Comparison of ENCODE assay signal across 8 cellular contexts in the genomic region with DNA sequence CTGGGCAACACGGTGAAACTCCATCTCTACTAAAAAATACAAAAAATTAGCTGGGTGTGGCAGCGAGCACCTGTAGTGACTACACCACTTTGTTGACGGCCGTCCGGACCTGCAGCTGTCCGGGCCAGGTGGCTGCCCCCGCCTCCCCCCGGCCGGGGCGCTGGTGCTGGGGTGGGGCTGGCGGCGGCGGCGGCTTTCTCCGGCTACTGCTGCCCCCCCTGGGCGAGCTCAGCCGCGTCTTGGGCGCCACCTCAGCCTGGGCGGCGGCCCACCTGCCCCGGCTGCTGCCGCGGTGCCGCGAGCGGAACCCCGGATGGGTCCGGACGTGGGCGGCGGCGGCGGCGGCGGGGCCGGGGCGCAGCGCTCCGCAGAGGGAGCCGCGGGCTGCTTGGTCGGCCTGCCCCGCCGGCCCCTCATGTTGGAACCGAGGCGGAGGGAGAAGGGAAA. TPM values are rescaled to one million over a fixed set of nuclear protein-coding genes. Genes with fewer than 3 reads are reported as not detected.
DNase-seq lines count a peak whose midpoint lies in the region; ATAC-seq, FAIRE-seq and TF ChIP-seq lines count a peak whose summit lies in the region.
"Not testable (repeated sequence)": the region's sequence is repeated elsewhere in the genome, so short reads cannot be mapped to it uniquely, and the experiment has no call there.

No MANE protein-coding gene starts in this region.

- not testable (repeated sequence) for H3K9me3 ChIP-seq in duodenal mucosa (ENCODE audit: control insufficient read depth in 1 of 2, low read length in 2 of 2); HepG2 (ENCODE audit: low read length); spleen

- H4K20me1 ChIP-seq in HepG2 (ENCODE audit: insufficient read depth, low read length), result not testable (repeated sequence)

- BruUV-seq in HepG2 (replicated peaks; lab: Mats Ljungman, UMichigan), result TSS peak; percentile 64

- peak overlapping the region; percentile 55 for H3K4me2 ChIP-seq in HepG2 (ENCODE audit: low read depth, low read length)

- TF ChIP-seq RAD21 in HepG2 (CRISPR knock-in tag; IDR thresholded peaks at IDR 0.05), result peak; percentile 18; the same call in 1 of the 2 replicates

- H3K4me3 ChIP-seq in AG09309 (ENCODE audit: control insufficient read depth, low read depth, low read length) (peak overlapping the region; percentile 53), duodenal mucosa (ENCODE audit: low read depth in 1 of 2, low read length in 2 of 2) (peak overlapping the region; percentile 55 to 60), HepG2 (replicated peaks in 1 of 3; ENCODE audit: insufficient read depth in 1 of 3, low read depth in 2 of 3, low read length in 3 of 3) (peak overlapping the region; percentile 60 to 78 (median 64); a peak in 5 of 6 replicates), spleen (peak overlapping the region; percentile 27 to 79 (median 58))

- not testable (repeated sequence) for H3K9ac ChIP-seq in duodenal mucosa (ENCODE audit: low read depth in 1 of 2, low read length in 2 of 2)
- H3K9ac ChIP-seq in HepG2 (ENCODE audit: insufficient read depth, low read depth, low read length), result peak overlapping the region; percentile 54

- not testable (repeated sequence) for FAIRE-seq in HepG2 (lab: Jason Lieb, UNC)

- not testable (repeated sequence) for TF ChIP-seq EP300 in HepG2 (IDR thresholded peaks at IDR 0.05; ENCODE audit: low read depth in 2 of 2, low read length in 2 of 2); HepG2 (CRISPR knock-in tag; IDR thresholded peaks at IDR 0.05; ENCODE audit: borderline replicate concordance)

- not testable (repeated sequence) for DNase-seq in AG09309 (ENCODE audit: low read depth); HepG2 (ENCODE audit: low spot score)
- peak; percentile 63 for DNase-seq in NCI-H2171 treated with DMSO at 0.1 percent for 48 hours (lab: John Stamatoyannopoulos, UW)
- DNase-seq in activated CD4-positive, alpha-beta T cell treated with anti-CD3 and anti-CD28 coated beads, Interleukin-2, amount 50 U/mL, for 1 hour, result peak; percentile 45
- DNase-seq in spleen, result peak; percentile 93

- in situ Hi-C loops in HepG2 (cut with HindIII; ENCODE audit: extremely low pct_ligation_motif_present, low pct_unique_long_range_greater_than_20kb), result not testable (repeated sequence)

- H3K27ac ChIP-seq in duodenal mucosa (ENCODE audit: low read depth, low read length), result peak overlapping the region; percentile 62
- H3K27ac ChIP-seq in HepG2 (ENCODE audit: extremely low read length, insufficient read depth, low read length), result peak overlapping the region; percentile 57
- peak overlapping the region; percentile 80 to 99 (median 96) for H3K27ac ChIP-seq in spleen

- POLR2A ChIA-PET in HepG2 (lab: Yijun Ruan, JAX), result interaction anchor here (0.8 to 2.4 kb wide), 5 partner anchors 41 to 413 kb away, joined by 3 to 11 read pairs (median 5); a partner anchor contains a TSS

- ATAC-seq in GM19324 (IDR thresholded peaks at IDR 0.05; ENCODE audit: low FRiP score, unreplicated experiment) (peak; percentile 60), HG03045 (IDR thresholded peaks at IDR 0.05; ENCODE audit: unreplicated experiment) (peak; percentile 49), HepG2 (peak; percentile 65)

- H3K27me3 ChIP-seq in duodenal mucosa (ENCODE audit: control insufficient read depth in 1 of 2, insufficient read depth in 2 of 2, low read length in 2 of 2); HepG2 (ENCODE audit: control insufficient read depth in 1 of 2, insufficient read depth in 2 of 2, low read length in 2 of 2); spleen (replicated peaks in 1 of 7): not testable (repeated sequence)

- not testable (repeated sequence) for H3K4me1 ChIP-seq in duodenal mucosa (ENCODE audit: control insufficient read depth in 1 of 2, insufficient read depth in 2 of 2, low read length in 2 of 2)
- H3K4me1 ChIP-seq in HepG2 (ENCODE audit: insufficient read depth, low read length) (peaks cover 14% of the 10 kb centered on the region), spleen (peaks cover 4 to 44% (median 25%) of the 10 kb centered on the region in 6 donors)

- 2% methylated on average over 9 of the region's 47 CpGs for WGBS in HepG2 (ENCODE audit: low lambda C conversion rate)
- WGBS in spleen, 5 donors, result 0 to 2% (median 1%) methylated on average over 10 to 47 of the region's 47 CpGs

- TF ChIP-seq POLR2A in HepG2 (IDR thresholded peaks at IDR 0.05; ENCODE audit: insufficient read depth in 1 of 2, low read depth in 2 of 2, low read length in 2 of 2); spleen (IDR thresholded peaks at IDR 0.05): not testable (repeated sequence)

- CTCF ChIA-PET in HepG2 (lab: Yijun Ruan, JAX; ENCODE audit: low intra/inter-chr PET ratio, low total read pairs), result interaction anchor here (0.7 to 2.5 kb wide), 2 partner anchors 20 to 43 kb away, joined by 3 to 9 read pairs; no protein-coding TSS in a partner anchor

- H3K79me2 ChIP-seq in HepG2 (ENCODE audit: insufficient read depth, low read length), result not testable (repeated sequence)

- H2AFZ ChIP-seq in HepG2 (ENCODE audit: low read length), result not testable (repeated sequence)

- intact Hi-C loops in HepG2 (cut with micrococcal nuclease; ENCODE audit: unreplicated experiment); spleen (cut with DNase I; ENCODE audit: low total_unique reads): not testable (repeated sequence)

- TF ChIP-seq CTCF in AG09309 (IDR thresholded peaks at IDR 0.05; ENCODE audit: control insufficient read depth, insufficient read depth, low read depth, low read length, missing control alignments); HepG2 (CRISPR knock-in tag; IDR thresholded peaks at IDR 0.05); spleen (IDR thresholded peaks at IDR 0.05 in 8 of 11, conservative IDR thresholded peaks at IDR 0.05 in 3 of 11): not testable (repeated sequence)

- H3K36me3 ChIP-seq in duodenal mucosa (ENCODE audit: control insufficient read depth in 1 of 2, insufficient read depth in 2 of 2, low read length in 2 of 2); HepG2 (replicated peaks in 1 of 2; ENCODE audit: control insufficient read depth in 1 of 2, insufficient read depth in 2 of 2, low read length in 2 of 2); spleen: not testable (repeated sequence)

TF ChIP-seq in HepG2, 621 proteins besides CTCF, POLR2A, EP300 and RAD21 (continues in another document):
- TF ChIP-seq ZNF124 (CRISPR knock-in tag; IDR thresholded peaks at IDR 0.05) (peak; percentile 98), GATA4 (IDR thresholded peaks at IDR 0.05; ENCODE audit: borderline replicate concordance, low read depth) (0 out of 2 replicates have a peak, but pooled peaks have one; percentile 9), ZFYVE20 (CRISPR knock-in tag; IDR thresholded peaks at IDR 0.05; ENCODE audit: borderline replicate concordance, low read depth) (0 out of 2 replicates have a peak, but pooled peaks have one; percentile 10), RBFOX2 (IDR thresholded peaks at IDR 0.05; ENCODE audit: low read depth, low read length) (peak; percentile 73), SAFB2 (CRISPR knock-in tag; IDR thresholded peaks at IDR 0.05; ENCODE audit: borderline replicate concordance, low read depth) (0 out of 2 replicates have a peak, but pooled peaks have one; percentile 10), ZNF746 (CRISPR knock-in tag; IDR thresholded peaks at IDR 0.05) (0 out of 2 replicates have a peak, but pooled peaks have one; percentile 0), STAG1 (CRISPR knock-in tag; IDR thresholded peaks at IDR 0.05) (0 out of 2 replicates have a peak, but pooled peaks have one; percentile 6)
- TF ChIP-seq, protein P1, sequence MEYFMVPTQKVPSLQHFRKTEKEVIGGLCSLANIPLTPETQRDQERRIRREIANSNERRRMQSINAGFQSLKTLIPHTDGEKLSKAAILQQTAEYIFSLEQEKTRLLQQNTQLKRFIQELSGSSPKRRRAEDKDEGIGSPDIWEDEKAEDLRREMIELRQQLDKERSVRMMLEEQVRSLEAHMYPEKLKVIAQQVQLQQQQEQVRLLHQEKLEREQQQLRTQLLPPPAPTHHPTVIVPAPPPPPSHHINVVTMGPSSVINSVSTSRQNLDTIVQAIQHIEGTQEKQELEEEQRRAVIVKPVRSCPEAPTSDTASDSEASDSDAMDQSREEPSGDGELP (IDR thresholded peaks at IDR 0.05; ENCODE audit: borderline replicate concordance, low read depth), result peak; percentile 70; the same call in 1 of the 2 replicates

RNA-seq across cellular contexts. Expression of a gene that starts 0.4 kb away (rescaled TPM):
- total RNA-seq in HepG2 (2016; rRNA removed; fragmentation: Illumina TruSeq; extraction: Trizol) (0.81 and 1.1 TPM in 2 replicates), spleen (10 to 100 TPM in 5 of 7 donors, 1 to 10 TPM in 2; 7.6 to 44.8 (median 19.3) TPM)
- 5.0 and 5.2 TPM in 2 replicates for total RNA-seq in HepG2 (2016; cell fraction: cytosol; rRNA removed; fragmentation: Illumina TruSeq; extraction: Trizol; ENCODE audit: low read depth)
- total RNA-seq in HepG2 (2016; cell fraction: insoluble cytoplasmic fraction; rRNA removed; fragmentation: Illumina TruSeq; extraction: Trizol), result 0.97 and 1.1 TPM in 2 replicates
- 1.3 and 2.1 TPM in 2 replicates for total RNA-seq in HepG2 (2016; cell fraction: membrane; rRNA removed; fragmentation: Illumina TruSeq; extraction: Trizol)
- total RNA-seq in HepG2 (2016; cell fraction: nucleus; rRNA removed; fragmentation: Illumina TruSeq; extraction: Trizol), result 4.7 and 6.7 TPM in 2 replicates
- polyA plus RNA-seq in HepG2 (2011; rRNA removed) (0.54 and 0.62 TPM in 2 replicates), spleen (1 to 10 TPM; 1.8 to 2.8 (median 2.4) TPM)
- polyA plus RNA-seq in HepG2 (2011; cell fraction: cytosol; rRNA removed), result 0.24 and 0.56 TPM in 2 replicates
- polyA plus RNA-seq in HepG2 (2011; cell fraction: nucleus; rRNA removed), result 1.2 and 2.3 TPM in 2 replicates
- polyA plus RNA-seq in HepG2 (2012), result 0.67 and 1.2 TPM in 2 replicates
- 0.34 and 0.40 TPM in 2 replicates for polyA plus RNA-seq in HepG2 (2016; cell fraction: cytosol; fragmentation: Illumina TruSeq; extraction: Trizol; ENCODE audit: low read depth)
- 0.52 and 1.1 TPM in 2 replicates for polyA plus RNA-seq in HepG2 (2016; cell fraction: insoluble cytoplasmic fraction; fragmentation: Illumina TruSeq; extraction: Trizol; ENCODE audit: low read depth)
- 0.24 and 0.45 TPM in 2 replicates for polyA plus RNA-seq in HepG2 (2016; cell fraction: membrane; fragmentation: Illumina TruSeq; extraction: Trizol; ENCODE audit: low read depth)
- 2.8 and 4.0 TPM in 2 replicates for polyA plus RNA-seq in HepG2 (2016; cell fraction: nucleus; fragmentation: Illumina TruSeq; extraction: Trizol; ENCODE audit: insufficient read depth, low read depth)
- 2.6 and 13.1 TPM in 2 replicates for polyA minus RNA-seq in HepG2 (2011; rRNA and poly(A)+ RNA removed; ENCODE audit: low replicate concordance)
- 0.40 and 1.3 TPM in 2 replicates for polyA minus RNA-seq in HepG2 (2011; cell fraction: cytosol; rRNA and poly(A)+ RNA removed)
- 11.1 and 12.6 TPM in 2 replicates for polyA minus RNA-seq in HepG2 (2011; cell fraction: nucleus; rRNA and poly(A)+ RNA removed)
